29 cellular contexts compared by ENCODE assay signal in the genomic region with DNA sequence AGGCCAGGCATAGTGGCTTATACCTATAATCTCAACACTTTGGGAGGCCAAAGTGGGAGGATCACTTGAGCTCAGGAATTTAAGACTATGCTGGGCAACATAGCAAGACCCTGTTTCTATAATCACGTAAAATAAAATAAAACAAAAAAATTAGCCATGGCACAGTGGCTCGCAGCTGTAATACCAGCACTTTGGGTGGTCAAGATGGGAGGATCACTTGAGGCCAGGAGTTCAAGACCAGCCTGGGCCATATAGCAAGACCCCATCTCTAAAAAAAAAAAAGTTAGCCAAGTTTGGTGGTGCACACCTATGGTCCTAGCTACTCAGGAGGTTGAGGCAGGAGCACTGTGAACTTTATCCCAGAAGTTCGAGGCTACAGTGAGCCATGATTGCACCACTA.
"Had no signal": no experiment of that assay in that cellular context is flagged by ENCODE, and none has a peak within 500 bp of the region (broad histone marks: within the 10 kb centered on the region; RNA-seq: fewer than 3 reads in every experiment).

No MANE protein-coding gene starts in this region.

- H3K9me3 ChIP-seq: stomach, suprapubic skin, testis, thoracic aorta, thyroid gland, tibial artery, tibial nerve, transverse colon, upper lobe of left lung, upper lobe of right lung, uterus, vagina had no signal

- DNase-seq: stimulated activated CD4-positive, alpha-beta T cell treated with anti-CD3 and anti-CD28 coated beads, Interleukin-2, amount 100 ng/mL, for 48 hours; stimulated activated CD4-positive, alpha-beta T cell treated with anti-CD3 and anti-CD28 coated beads, Interleukin-4, amount 100 ng/mL, for 1 hour; stimulated activated CD4-positive, alpha-beta T cell treated with anti-CD3 and anti-CD28 coated beads, Interleukin-4, amount 100 ng/mL, for 24 hours; stimulated activated CD4-positive, alpha-beta T cell treated with anti-CD3 and anti-CD28 coated beads, Interleukin-4, amount 100 ng/mL, for 4 hours; stimulated activated CD8-positive, alpha-beta memory T cell treated with anti-CD3 and anti-CD28 coated beads, Interleukin-4, amount 100 ng/mL, for 48 hours; stimulated activated naive B cell treated with anti-CD40 and anti-IgM and Interleukin-4, amounts not matched to agents 10 μg/mL and 1 μg/mL and 100 μg/mL, for 72 hours; stimulated activated naive CD4-positive, alpha-beta T cell; stimulated activated naive CD4-positive, alpha-beta T cell treated with Interleukin-2 at 50 U/mL for 16 hours; stimulated activated naive CD8-positive, alpha-beta T cell treated with anti-CD3 and anti-CD28 coated beads, Interleukin-15, amount 100 ng/mL, for 72 hours; stimulated activated naive CD8-positive, alpha-beta T cell treated with anti-CD3 and anti-CD28 coated beads, Interleukin-15, Interleukin-2, amounts not matched to agents 100 U/mL and 50 U/mL, for 24 hours; stomach; substantia nigra; testis; thyroid gland; tibial artery; transverse colon; trophoblast cell; upper lobe of left lung; upper lobe of right lung; uterus had no signal

- FAIRE-seq: urothelium cell line had no signal

- H3K27ac Mint-ChIP-seq: stimulated activated effector memory CD8-positive, alpha-beta T cell treated with anti-CD3 and anti-CD28 coated beads, Interleukin-12 subunit alpha, Interleukin-12 subunit beta, amount 100 ng/mL, for 72 hours; stimulated activated memory B cell treated with anti-CD40 and anti-IgM and Interleukin-4, amounts not matched to agents 10 μg/mL and 1 μg/mL and 100 μg/mL, for 72 hours; stimulated activated naive B cell treated with anti-CD40 and anti-IgM and Interleukin-4, amounts not matched to agents 10 μg/mL and 1 μg/mL and 100 μg/mL, for 72 hours; stimulated activated naive CD8-positive, alpha-beta T cell treated with anti-CD3 and anti-CD28 coated beads, Interleukin-15, amount 100 ng/mL, for 72 hours; stimulated activated naive CD8-positive, alpha-beta T cell treated with anti-CD3 and anti-CD28 coated beads, Interleukin-15, Interleukin-2, amounts not matched to agents 100 ng/mL and 50 ng/mL, for 24 hours; type B pancreatic cell had no signal

- H3K4me3 Mint-ChIP-seq: stimulated activated effector memory CD8-positive, alpha-beta T cell treated with anti-CD3 and anti-CD28 coated beads, Interleukin-12 subunit alpha, Interleukin-12 subunit beta, amount 100 ng/mL, for 72 hours; stimulated activated memory B cell treated with anti-CD40 and anti-IgM and Interleukin-4, amounts not matched to agents 10 μg/mL and 1 μg/mL and 100 μg/mL, for 72 hours; stimulated activated naive B cell treated with anti-CD40 and anti-IgM and Interleukin-4, amounts not matched to agents 10 μg/mL and 1 μg/mL and 100 μg/mL, for 72 hours; stimulated activated naive CD8-positive, alpha-beta T cell treated with anti-CD3 and anti-CD28 coated beads, Interleukin-15, amount 100 ng/mL, for 72 hours; stimulated activated naive CD8-positive, alpha-beta T cell treated with anti-CD3 and anti-CD28 coated beads, Interleukin-15, Interleukin-2, amounts not matched to agents 100 ng/mL and 50 ng/mL, for 24 hours; type B pancreatic cell had no signal

- ATAC-seq: stimulated activated effector memory CD8-positive, alpha-beta T cell treated with anti-CD3 and anti-CD28 coated beads, Interleukin-12 subunit alpha, Interleukin-12 subunit beta, amount 100 ng/mL, for 72 hours; stimulated activated memory B cell treated with anti-CD40 and anti-IgM and Interleukin-4, amounts not matched to agents 10 μg/mL and 1 μg/mL and 100 μg/mL, for 72 hours; stimulated activated naive B cell treated with anti-CD40 and anti-IgM and Interleukin-4, amounts not matched to agents 10 μg/mL and 1 μg/mL and 100 μg/mL, for 72 hours; stimulated activated naive CD8-positive, alpha-beta T cell treated with anti-CD3 and anti-CD28 coated beads, Interleukin-15, amount 100 ng/mL, for 72 hours; stimulated activated naive CD8-positive, alpha-beta T cell treated with anti-CD3 and anti-CD28 coated beads, Interleukin-15, Interleukin-2, amounts not matched to agents 100 U/mL and 50 U/mL, for 24 hours; upper lobe of right lung had no signal

- H3K4me3 ChIP-seq: stomach, suprapubic skin, testis, thoracic aorta, thyroid gland, tibial artery, tibial nerve, transverse colon, upper lobe of left lung, upper lobe of right lung, uterus, vagina had no signal

- H3K9me3 Mint-ChIP-seq: stimulated activated effector memory CD8-positive, alpha-beta T cell treated with anti-CD3 and anti-CD28 coated beads, Interleukin-12 subunit alpha, Interleukin-12 subunit beta, amount 100 ng/mL, for 72 hours; stimulated activated memory B cell treated with anti-CD40 and anti-IgM and Interleukin-4, amounts not matched to agents 10 μg/mL and 1 μg/mL and 100 μg/mL, for 72 hours; stimulated activated naive B cell treated with anti-CD40 and anti-IgM and Interleukin-4, amounts not matched to agents 10 μg/mL and 1 μg/mL and 100 μg/mL, for 72 hours; stimulated activated naive CD8-positive, alpha-beta T cell treated with anti-CD3 and anti-CD28 coated beads, Interleukin-15, amount 100 ng/mL, for 72 hours; stimulated activated naive CD8-positive, alpha-beta T cell treated with anti-CD3 and anti-CD28 coated beads, Interleukin-15, Interleukin-2, amounts not matched to agents 100 ng/mL and 50 ng/mL, for 24 hours; type B pancreatic cell had no signal

- H3K27ac ChIP-seq: stomach, suprapubic skin, testis, thoracic aorta, thyroid gland, tibial artery, tibial nerve, transverse colon, upper lobe of left lung, upper lobe of right lung, uterus, vagina had no signal

- H3K27me3 Mint-ChIP-seq: stimulated activated memory B cell treated with anti-CD40 and anti-IgM and Interleukin-4, amounts not matched to agents 10 μg/mL and 1 μg/mL and 100 μg/mL, for 72 hours; stimulated activated naive B cell treated with anti-CD40 and anti-IgM and Interleukin-4, amounts not matched to agents 10 μg/mL and 1 μg/mL and 100 μg/mL, for 72 hours; stimulated activated naive CD8-positive, alpha-beta T cell treated with anti-CD3 and anti-CD28 coated beads, Interleukin-15, amount 100 ng/mL, for 72 hours; stimulated activated naive CD8-positive, alpha-beta T cell treated with anti-CD3 and anti-CD28 coated beads, Interleukin-15, Interleukin-2, amounts not matched to agents 100 ng/mL and 50 ng/mL, for 24 hours; type B pancreatic cell had no signal

- H3K27me3 ChIP-seq: stomach, suprapubic skin, testis, thyroid gland, tibial artery, tibial nerve, transverse colon, upper lobe of left lung, upper lobe of right lung, uterus, vagina had no signal

- H3K4me1 ChIP-seq: stomach, suprapubic skin, testis, thyroid gland, tibial artery, tibial nerve, transverse colon, upper lobe of left lung, upper lobe of right lung, uterus, vagina had no signal

- H3K4me1 Mint-ChIP-seq: stimulated activated effector memory CD8-positive, alpha-beta T cell treated with anti-CD3 and anti-CD28 coated beads, Interleukin-12 subunit alpha, Interleukin-12 subunit beta, amount 100 ng/mL, for 72 hours; stimulated activated memory B cell treated with anti-CD40 and anti-IgM and Interleukin-4, amounts not matched to agents 10 μg/mL and 1 μg/mL and 100 μg/mL, for 72 hours; stimulated activated naive B cell treated with anti-CD40 and anti-IgM and Interleukin-4, amounts not matched to agents 10 μg/mL and 1 μg/mL and 100 μg/mL, for 72 hours; stimulated activated naive CD8-positive, alpha-beta T cell treated with anti-CD3 and anti-CD28 coated beads, Interleukin-15, amount 100 ng/mL, for 72 hours had no signal

- H3K36me3 ChIP-seq: thoracic aorta, thyroid gland, tibial artery, transverse colon, upper lobe of left lung, upper lobe of right lung, uterus, vagina had no signal
